In the genomic region with DNA sequence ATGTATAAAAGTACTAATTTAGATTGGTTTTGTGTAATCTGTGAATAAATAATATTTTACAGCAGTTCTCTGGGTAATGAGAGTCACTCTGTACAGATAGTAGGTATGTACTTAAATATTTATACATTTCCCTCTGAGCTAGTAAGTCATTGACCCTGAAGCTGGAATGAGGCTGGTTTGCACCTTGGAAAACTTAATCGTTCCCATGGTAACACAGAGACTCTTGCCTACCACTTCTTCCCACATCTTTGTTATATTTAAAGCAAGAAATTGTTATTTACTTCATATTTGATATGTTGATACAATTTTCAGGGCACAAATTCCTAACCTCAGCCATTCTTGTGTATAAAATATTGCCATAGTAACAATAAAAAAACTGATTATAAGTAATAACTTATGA, we compare ENCODE assay signal across 26 cellular contexts.
"Had no signal": no experiment of that assay in that cellular context is flagged by ENCODE, and none has a peak within 500 bp of the region (broad histone marks: within the 10 kb centered on the region; RNA-seq: fewer than 3 reads in every experiment).

No MANE protein-coding gene starts in this region.

- DNase-seq: natural killer cell; occipital lobe; ovary; posterior cingulate gyrus; psoas muscle; right cardiac atrium; right lobe of liver; sigmoid colon; small intestine; stimulated activated CD4-positive, alpha-beta T cell treated with anti-CD3 and anti-CD28 coated beads, Interleukin-15, amount 100 ng/mL, for 24 hours; stimulated activated CD4-positive, alpha-beta T cell treated with anti-CD3 and anti-CD28 coated beads, Interleukin-2, amount 100 ng/mL, for 24 hours; stimulated activated CD4-positive, alpha-beta T cell treated with anti-CD3 and anti-CD28 coated beads, Interleukin-2, amount 100 ng/mL, for 48 hours; stimulated activated CD4-positive, alpha-beta T cell treated with anti-CD3 and anti-CD28 coated beads, Interleukin-4, amount 100 ng/mL, for 24 hours; stimulated activated naive B cell treated with anti-CD40 and anti-IgM and Interleukin-4, amounts not matched to agents 10 μg/mL and 1 μg/mL and 100 μg/mL, for 72 hours; stimulated activated naive CD4-positive, alpha-beta T cell treated with Interleukin-2 at 50 U/mL for 16 hours; stomach; thyroid gland; trophoblast cell; upper lobe of left lung had no signal

- H3K79me2 ChIP-seq: parathyroid adenoma had no signal

- H3K9me3 ChIP-seq: ovary, psoas muscle, right lobe of liver, sigmoid colon, stomach, thoracic aorta, thyroid gland, tibial nerve, upper lobe of left lung, vagina had no signal

- H3K27ac ChIP-seq: neural progenitor cell, ovary, parathyroid adenoma, psoas muscle, right lobe of liver, sigmoid colon, stomach, thoracic aorta, thyroid gland, tibial nerve, upper lobe of left lung, vagina had no signal

- FAIRE-seq: urothelium cell line had no signal

- H2AFZ ChIP-seq: neural progenitor cell, parathyroid adenoma had no signal

- H3K36me3 ChIP-seq: neural progenitor cell, ovary, right lobe of liver, sigmoid colon, thoracic aorta, thyroid gland, upper lobe of left lung, vagina had no signal

- H3K9ac ChIP-seq: neural progenitor cell, parathyroid adenoma had no signal

- H3K4me1 ChIP-seq: neural progenitor cell, parathyroid adenoma, psoas muscle, right lobe of liver, sigmoid colon, stomach, thyroid gland, tibial nerve, upper lobe of left lung, vagina had no signal

- ATAC-seq: natural killer cell; psoas muscle; right cardiac atrium; right lobe of liver; stimulated activated effector memory CD8-positive, alpha-beta T cell treated with anti-CD3 and anti-CD28 coated beads, Interleukin-12 subunit alpha, Interleukin-12 subunit beta, amount 100 ng/mL, for 72 hours; stimulated activated naive B cell treated with anti-CD40 and anti-IgM and Interleukin-4, amounts not matched to agents 10 μg/mL and 1 μg/mL and 100 μg/mL, for 72 hours had no signal

- H3K4me2 ChIP-seq: neural progenitor cell had no signal

- H3K4me3 ChIP-seq: neural progenitor cell, ovary, psoas muscle, right lobe of liver, sigmoid colon, stomach, thoracic aorta, thyroid gland, tibial nerve, upper lobe of left lung, vagina had no signal

- H3K27me3 ChIP-seq: neural progenitor cell, ovary, right lobe of liver, sigmoid colon, stomach, thyroid gland, tibial nerve, upper lobe of left lung, vagina had no signal
